24 cellular contexts compared by ENCODE assay signal in genomic region chr14:64082837-64083236, GRCh38.
DNase-seq lines count a peak whose midpoint lies in the region; ATAC-seq and TF ChIP-seq lines count a peak whose summit lies in the region.
"Had no signal": no experiment of that assay in that cellular context is flagged by ENCODE, and none has a peak within 500 bp of the region (broad histone marks: within the 10 kb centered on the region; RNA-seq: fewer than 3 reads in every experiment).

No MANE protein-coding gene starts in this region.

- H3K4me1 ChIP-seq in right cardiac atrium (ENCODE audit: control insufficient read depth, insufficient read depth, low read length) (peaks cover 4% of the 10 kb centered on the region), gastroesophageal sphincter (peaks cover 4 to 21% (median 12%) of the 10 kb centered on the region in 3 donors), prostate gland (replicated peaks) (no peaks in the 10 kb centered on the region)
- H3K4me1 ChIP-seq: A549 had no signal

- H3K27ac ChIP-seq in right cardiac atrium (ENCODE audit: low read length) (no peak overlapping the region), gastroesophageal sphincter (peak overlapping the region; percentile 82 to 100 (median 86)), prostate gland (peak overlapping the region; percentile 47 to 66)
- H3K27ac ChIP-seq: A549, skin epidermis had no signal

- no peak overlapping the region for H3K4me3 ChIP-seq in right cardiac atrium (ENCODE audit: low read length)
- H3K4me3 ChIP-seq in gastroesophageal sphincter: no peak overlapping the region
- no peak overlapping the region for H3K4me3 ChIP-seq in prostate gland
- H3K4me3 ChIP-seq: A549, GM12878, skin epidermis had no signal

- DNase-seq in Right ventricle myocardium inferior (ENCODE audit: missing footprints): no peak
- DNase-seq in right cardiac atrium: no peak
- no peak for DNase-seq in prostate gland (ENCODE audit: low spot score)
- no peak for DNase-seq in HuH-7.5 (ENCODE audit: low spot score)
- DNase-seq in LoVo (ENCODE audit: low spot score): no peak
- DNase-seq in stimulated activated CD4-positive, alpha-beta T cell treated with anti-CD3 and anti-CD28 coated beads, Interleukin-1b, Interleukin-23, amount 100 ng/mL, for 48 hours: no peak
- DNase-seq: activated CD4-positive, alpha-beta T cell treated with anti-CD3 and anti-CD28 coated beads for 36 hours; activated naive CD8-positive, alpha-beta T cell treated with anti-CD3 and anti-CD28 coated beads, Interleukin-2, amount 10 ng/mL, durations not matched to agents 7 days and 5 days; CD4-positive, alpha-beta T cell; cortex of kidney; HFFc6; natural killer cell; NCI-H1105 treated with DMSO at 0.1 percent for 48 hours; NCI-H2171 treated with DMSO at 0.1 percent for 48 hours; NK-92 treated with Interleukin-12 subunit alpha and Interleukin-12 subunit beta, amount 100 ng/mL, for 24 hours; SHP77 treated with DMSO at 0.1 percent for 48 hours; T-helper 2 cell had no signal

- 68% methylated on average over 7 of the region's 7 CpGs for WGBS in right cardiac atrium
- WGBS in gastroesophageal sphincter (ENCODE audit: low coverage in 1 of 2), 2 donors: 33 to 44% methylated on average over 7 of the region's 7 CpGs
- 60% methylated on average over 7 of the region's 7 CpGs for WGBS in prostate gland

- H3K36me3 ChIP-seq in gastroesophageal sphincter: peaks cover 0 to 44% of the 10 kb centered on the region in 2 donors
- no peaks in the 10 kb centered on the region for H3K36me3 ChIP-seq in prostate gland

- no peak for TF ChIP-seq POLR2A in gastroesophageal sphincter (IDR thresholded peaks at IDR 0.05)
- TF ChIP-seq POLR2A in prostate gland (IDR thresholded peaks at IDR 0.05): no peak

- intact Hi-C loops in Right ventricle myocardium inferior (cut with DNase I) (no loop called here), right cardiac atrium (cut with DNase I) (no loop called here), prostate gland (cut with DNase I) (no loop called here)

- H3K27me3 ChIP-seq in right cardiac atrium (ENCODE audit: control insufficient read depth, insufficient read depth) (no peaks in the 10 kb centered on the region), gastroesophageal sphincter (no peaks in the 10 kb centered on the region), prostate gland (replicated peaks; ENCODE audit: insufficient read depth) (no peaks in the 10 kb centered on the region)

- ATAC-seq in Right ventricle myocardium inferior: peak; percentile 34
- no peak for ATAC-seq in right cardiac atrium
- peak; percentile 92 for ATAC-seq in gastroesophageal sphincter
- ATAC-seq in HG03571 (IDR thresholded peaks at IDR 0.05; ENCODE audit: unreplicated experiment): no peak
- ATAC-seq: A549; activated CD4-positive, alpha-beta T cell treated with anti-CD3 and anti-CD28 coated beads for 36 hours; esophagus mucosa; GM12878; left lobe of liver; natural killer cell had no signal

- peak; percentile 97 for TF ChIP-seq EP300 in gastroesophageal sphincter (IDR thresholded peaks at IDR 0.05)

- no peaks in the 10 kb centered on the region for H3K9me3 ChIP-seq in right cardiac atrium (ENCODE audit: control insufficient read depth, low read length)
- H3K9me3 ChIP-seq in gastroesophageal sphincter: no peaks in the 10 kb centered on the region
- H3K9me3 ChIP-seq in prostate gland: no peaks in the 10 kb centered on the region
- H3K9me3 ChIP-seq: A549 had no signal

- TF ChIP-seq CTCF in gastroesophageal sphincter (IDR thresholded peaks at IDR 0.05) (no peak), prostate gland (IDR thresholded peaks at IDR 0.05) (no peak)

Comparison
In these comparisons a context has a peak if more than half of its experiments do, and no peak if none do; other contexts are left out.
1. ATAC-seq: peak in Right ventricle myocardium inferior (single experiment) and gastroesophageal sphincter (single experiment); none in right cardiac atrium (0 of 2) and HG03571 (single experiment).